11 cellular contexts compared by ENCODE assay signal in genomic region chr2:119233326-119234020, GRCh38. TPM values are rescaled to one million over a fixed set of nuclear protein-coding genes. Genes with fewer than 3 reads are reported as not detected.
DNase-seq lines count a peak whose midpoint lies in the region; ATAC-seq, FAIRE-seq and TF ChIP-seq lines count a peak whose summit lies in the region.
"Had no signal": no experiment of that assay in that cellular context is flagged by ENCODE, and none has a peak within 500 bp of the region (broad histone marks: within the 10 kb centered on the region; RNA-seq: fewer than 3 reads in every experiment).

No MANE protein-coding gene starts in this region.

- TF ChIP-seq RAD21 in GM12878 (IDR thresholded peaks at IDR 0.05; ENCODE audit: insufficient read depth, low read depth, low read length), result no peak

- no peaks in the 10 kb centered on the region for H3K27me3 ChIP-seq in GM12878 (replicated peaks in 1 of 2; ENCODE audit: control insufficient read depth in 2 of 2, insufficient read depth in 2 of 2, low read length in 1 of 2)
- H3K27me3 ChIP-seq: adrenal gland; BLaER1 treated with 17β-estradiol and CSF1 and Interleukin-3, amounts not matched to agents 10 nM and 100 nM; hepatocyte had no signal

- no peak overlapping the region for H2AFZ ChIP-seq in GM12878 (ENCODE audit: control insufficient read depth, low read depth, low read length)
- H2AFZ ChIP-seq: hepatocyte had no signal

- DNase-seq in AG08395 (ENCODE audit: low spot score) (peak; percentile 65), GM12878 (ENCODE audit: low read depth, low spot score) (no peak), HEK293T (ENCODE audit: extremely low spot score) (no peak), NOMO-1 (lab: John Stamatoyannopoulos, UW; ENCODE audit: unreplicated experiment in 2 of 2) (no peak)
- no peak for DNase-seq in central memory CD4-positive, alpha-beta T cell
- DNase-seq: adrenal gland had no signal

- TF ChIP-seq CTCF in GM12878 (IDR thresholded peaks at IDR 0.05 in 2 of 3, conservative IDR thresholded peaks at IDR 0.05 in 1 of 3; ENCODE audit: control insufficient read depth in 2 of 3, extremely low read depth in 1 of 3, insufficient read depth in 1 of 3, low read depth in 3 of 3, low read length in 3 of 3), result no peak

- in situ Hi-C loops in GM12878 (cut with MboI), result no loop called here

- no peaks in the 10 kb centered on the region for H3K79me2 ChIP-seq in GM12878 (ENCODE audit: control insufficient read depth, insufficient read depth, low read length)
- H3K79me2 ChIP-seq: hepatocyte had no signal

- no peak overlapping the region for H3K4me2 ChIP-seq in GM12878 (ENCODE audit: control insufficient read depth, insufficient read depth)
- H3K4me2 ChIP-seq: hepatocyte had no signal

- H3K4me3 ChIP-seq in GM12878, result no peak overlapping the region
- H3K4me3 ChIP-seq: adrenal gland; BLaER1 treated with 17β-estradiol and CSF1 and Interleukin-3, amounts not matched to agents 10 nM and 100 nM; hepatocyte had no signal

- 58% methylated on average over 7 of the region's 7 CpGs for WGBS in GM12878 (ENCODE audit: insufficient coverage, insufficient replicate concordance, low lambda C conversion rate, missing lambda C conversion rate)

- CTCF ChIA-PET in GM12878 (lab: Yijun Ruan, JAX) (interaction anchor here (0.8 to 1.8 kb wide), 7 partner anchors 9 to 243 kb away, joined by 3 to 10 read pairs (median 4); partner anchors contain the start of gene STEAP3), HEK293T (lab: Yijun Ruan, JAX) (interaction anchor here (0.6 to 1.0 kb wide), 6 partner anchors 8 to 88 kb away, joined by 3 to 4 read pairs (median 4); no protein-coding TSS in a partner anchor)

- ATAC-seq in GM19043 (IDR thresholded peaks at IDR 0.05; ENCODE audit: low read depth, unreplicated experiment), result peak; percentile 38
- ATAC-seq in HG03095 (IDR thresholded peaks at IDR 0.05; ENCODE audit: unreplicated experiment), result peak; percentile 46
- ATAC-seq in GM12878, result peak; percentile 71
- ATAC-seq in esophagus mucosa, result no peak

- peak overlapping the region; percentile 53 for H3K27ac ChIP-seq in GM12878 (ENCODE audit: control insufficient read depth, insufficient read depth)
- H3K27ac ChIP-seq: adrenal gland, hepatocyte had no signal

- intact Hi-C loops in GM12878 (cut with micrococcal nuclease; ENCODE audit: unreplicated experiment), result no loop called here

- peaks cover 37% of the 10 kb centered on the region for H3K4me1 ChIP-seq in GM12878 (ENCODE audit: control insufficient read depth, insufficient read depth, low read length)
- H3K4me1 ChIP-seq: adrenal gland had no signal

- no peaks in the 10 kb centered on the region for H3K9me3 ChIP-seq in GM12878 (replicated peaks; ENCODE audit: control insufficient read depth, insufficient read depth, low read length)
- H3K9me3 ChIP-seq: adrenal gland; BLaER1 treated with 17β-estradiol and CSF1 and Interleukin-3, amounts not matched to agents 10 nM and 100 nM had no signal

- BruUV-seq in GM12878 (replicated peaks; lab: Mats Ljungman, UMichigan), result no TSS peak

- TF ChIP-seq POLR2A in GM12878 (IDR thresholded peaks at IDR 0.05; ENCODE audit: low read depth, low read length), result no peak

- RAD21 ChIA-PET in GM12878 (lab: Charles Lee; ENCODE audit: unreplicated experiment), result interaction anchor here (1.0 to 1.2 kb wide), 3 partner anchors 37 to 243 kb away, joined by 3 to 6 read pairs (median 4); no protein-coding TSS in a partner anchor

- FAIRE-seq in GM12878 (lab: Jason Lieb, UNC), result no peak

- SMC1A ChIA-PET in GM12878 (lab: Charles Lee; ENCODE audit: uncharacterized antibody, unreplicated experiment), result interaction anchor here (0.8 to 1.6 kb wide), 6 partner anchors 9 to 78 kb away, joined by 3 to 7 read pairs (median 3); partner anchors contain the start of gene STEAP3

- no peak for TF ChIP-seq EP300 in GM12878 (IDR thresholded peaks at IDR 0.05; ENCODE audit: borderline replicate concordance in 1 of 2, control insufficient read depth in 1 of 2, low read depth in 2 of 2, low read length in 2 of 2)

- H4K20me1 ChIP-seq in GM12878 (ENCODE audit: control insufficient read depth, insufficient read depth), result no peaks in the 10 kb centered on the region

- H3K9ac ChIP-seq in GM12878 (ENCODE audit: control insufficient read depth, insufficient read depth, low read length), result no peak overlapping the region
- H3K9ac ChIP-seq: BLaER1 treated with 17β-estradiol and CSF1 and Interleukin-3, amounts not matched to agents 10 nM and 100 nM had no signal

- no peaks in the 10 kb centered on the region for H3K36me3 ChIP-seq in GM12878 (ENCODE audit: control insufficient read depth in 2 of 2, insufficient read depth in 2 of 2, low read length in 1 of 2)
- H3K36me3 ChIP-seq: adrenal gland had no signal

- POLR2A ChIA-PET in GM12878 (lab: Charles Lee), result interaction anchor here (1.1 to 1.9 kb wide), 2 partner anchors 9 to 26 kb away, joined by 4 to 5 read pairs; partner anchors contain the start of gene STEAP3
- POLR2A ChIA-PET in HEK293T (lab: Yijun Ruan, JAX), result interaction anchor here (1.2 kb wide), 1 partner anchor 21 kb away, joined by 4 read pairs; no protein-coding TSS in a partner anchor

TF ChIP-seq in GM12878, 131 proteins besides CTCF, POLR2A, EP300 and RAD21:
- TF ChIP-seq RUNX3 (IDR thresholded peaks at IDR 0.05; ENCODE audit: low read length) (peak; percentile 78), JUNB (IDR thresholded peaks at IDR 0.05) (peak; percentile 55), RBBP5 (conservative IDR thresholded peaks at IDR 0.05) (no peak)

TF ChIP-seq in HEK293T, 16 proteins besides CTCF, POLR2A, EP300 and RAD21:
- TF ChIP-seq PKNOX1 (IDR thresholded peaks at IDR 0.05) (no peak), ZNF384 (IDR thresholded peaks at IDR 0.05) (no peak), NFRKB (IDR thresholded peaks at IDR 0.05) (no peak), BHLHE40 (IDR thresholded peaks at IDR 0.05; ENCODE audit: borderline replicate concordance) (no peak), ARNT (IDR thresholded peaks at IDR 0.05) (no peak), SP1 (IDR thresholded peaks at IDR 0.05) (no peak), ELF4 (IDR thresholded peaks at IDR 0.05) (no peak), FOXA1 (IDR thresholded peaks at IDR 0.05) (no peak), CTBP1 (IDR thresholded peaks at IDR 0.05; ENCODE audit: borderline replicate concordance) (no peak), FOXM1 (IDR thresholded peaks at IDR 0.05; ENCODE audit: borderline replicate concordance) (no peak), LEF1 (IDR thresholded peaks at IDR 0.05; ENCODE audit: borderline replicate concordance) (no peak), HDGF (IDR thresholded peaks at IDR 0.05; ENCODE audit: borderline replicate concordance) (no peak)

RNA-seq across cellular contexts. Expression of gene STEAP3, which starts 9.8 kb away (rescaled TPM):
- 26.1 and 27.1 TPM in 2 replicates for total RNA-seq in GM12878 (2013; cell fraction: nucleolus; rRNA removed)
- 3.7 and 5.5 TPM in 2 replicates for total RNA-seq in GM12878 (2014; rRNA removed)
- total RNA-seq in GM12878 (2014; rRNA removed; fragmentation: Illumina TruSeq; extraction: Trizol), result 2.0 and 2.2 TPM in 2 replicates
- 7.6 and 8.3 TPM in 2 replicates for total RNA-seq in GM12878 (2021)
- polyA plus RNA-seq in GM12878 (2011; ENCODE audit: low read depth), result 2.1 TPM
- polyA plus RNA-seq in GM12878 (2011; rRNA removed), result 3.1 and 8.2 TPM in 2 replicates
- 7.1 and 8.9 TPM in 2 replicates for polyA plus RNA-seq in GM12878 (2011; cell fraction: cytosol; rRNA removed)
- polyA plus RNA-seq in GM12878 (2011; cell fraction: nucleus; rRNA removed), result 27.0 and 29.6 TPM in 2 replicates
- polyA plus RNA-seq in GM12878 (2012), result 3.2 and 4.4 TPM in 2 replicates
- polyA plus RNA-seq in GM12878 (2014; fragmentation: Illumina TruSeq; extraction: Trizol), result 1.7 and 3.7 TPM in 2 replicates
- polyA plus RNA-seq in GM12878 (2014; fragmentation: Nextera tagmentation; extraction: Ambion mirVana), result under 1 TPM; 0.42 to 0.84 TPM
- 4.2 and 4.5 TPM in 2 replicates for polyA plus RNA-seq in GM12878 (2014; rRNA removed)
- 1 to 10 TPM; 5.5 to 6.5 TPM for polyA plus RNA-seq in GM12878 (2016; fragmentation: Nextera tagmentation; extraction: Ambion mirVana)
- polyA minus RNA-seq in GM12878 (2011; rRNA and poly(A)+ RNA removed), result 10.4 and 10.8 TPM in 2 replicates
- 4.3 and 6.8 TPM in 2 replicates for polyA minus RNA-seq in GM12878 (2011; cell fraction: cytosol; rRNA and poly(A)+ RNA removed)
- polyA minus RNA-seq in GM12878 (2011; cell fraction: nucleus; rRNA and poly(A)+ RNA removed), result 6.9 and 13.1 TPM in 2 replicates
- 11.6 TPM for total RNA-seq in esophagus mucosa
